ENCODE assay signal across 14 cellular contexts in the genomic region with DNA sequence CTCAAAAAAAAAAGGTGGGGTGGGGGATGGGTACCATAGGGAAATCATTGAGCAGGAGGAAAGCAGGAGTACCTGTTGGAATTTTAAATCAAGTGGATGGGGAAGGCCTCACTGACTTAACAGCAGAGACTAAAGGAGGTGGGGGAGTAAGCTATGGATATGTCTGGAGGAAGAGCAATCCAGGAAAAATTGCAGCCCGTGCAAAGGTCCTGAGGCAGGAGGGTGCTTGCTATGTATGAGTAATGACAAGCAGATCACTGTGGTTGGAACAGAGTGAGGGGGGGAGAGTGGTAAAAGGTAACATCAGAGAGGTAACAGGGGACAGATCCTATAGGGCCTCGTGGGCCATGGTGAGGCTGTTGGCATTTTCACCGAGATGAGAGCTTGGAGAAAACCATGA.
"Had no signal": no experiment of that assay in that cellular context is flagged by ENCODE, and none has a peak within 500 bp of the region (broad histone marks: within the 10 kb centered on the region; RNA-seq: fewer than 3 reads in every experiment).

No MANE protein-coding gene starts in this region.

- H3K27ac ChIP-seq: ascending aorta, esophagus muscularis mucosa, hepatocyte, parathyroid adenoma, SK-N-MC, suprapubic skin had no signal

- H3K4me3 ChIP-seq: ascending aorta, esophagus muscularis mucosa, hepatocyte, SK-N-MC, suprapubic skin had no signal

- H3K9me3 ChIP-seq: ascending aorta, esophagus muscularis mucosa, suprapubic skin had no signal

- H3K4me3 Mint-ChIP-seq: T-cell had no signal

- DNase-seq: activated CD4-positive, alpha-beta T cell treated with anti-CD3 and anti-CD28 coated beads, Interleukin-2, amount 50 U/mL, for 48 hours; activated CD4-positive, CD25-positive, alpha-beta regulatory T cell treated with anti-CD3 and anti-CD28 coated beads, Interleukin-2, amount 50 U/mL, for 72 hours; activated CD8-positive, alpha-beta memory T cell treated with anti-CD3 and anti-CD28 coated beads, Interleukin-2, amount 50 U/mL, for 48 hours; Right ventricle myocardium superior; stimulated activated naive CD4-positive, alpha-beta T cell treated with Interleukin-2 at 50 U/mL for 16 hours; T-cell; trophoblast cell had no signal

- ATAC-seq: left lobe of liver, T-cell had no signal

- H3K9me3 Mint-ChIP-seq: T-cell had no signal

- H3K27me3 ChIP-seq: ascending aorta, esophagus muscularis mucosa, hepatocyte, suprapubic skin had no signal

- H3K4me1 ChIP-seq: ascending aorta, parathyroid adenoma had no signal
